In the genomic region with DNA sequence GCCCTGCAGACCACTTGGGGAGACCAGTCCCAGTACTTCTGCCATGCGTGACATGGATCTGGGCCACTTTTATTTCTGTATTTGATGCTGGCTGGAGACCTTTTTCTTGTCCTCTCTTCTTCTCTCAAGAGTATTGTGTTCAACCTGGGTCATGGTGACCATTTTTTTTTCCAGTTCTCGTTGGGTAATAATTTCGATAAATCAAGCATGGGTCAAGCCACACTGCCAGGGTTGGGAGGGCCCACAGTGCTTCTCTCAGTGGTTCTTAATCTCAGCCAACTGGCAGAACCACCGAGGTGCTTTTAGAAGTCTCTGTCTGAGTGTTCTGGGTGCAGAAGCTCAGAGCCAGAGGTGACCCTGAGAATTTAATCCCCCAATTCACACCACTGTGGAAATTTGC, we compare ENCODE assay signal across 19 cellular contexts.
DNase-seq lines count a peak whose midpoint lies in the region; TF ChIP-seq lines count a peak whose summit lies in the region.
"Had no signal": no experiment of that assay in that cellular context is flagged by ENCODE, and none has a peak within 500 bp of the region (broad histone marks: within the 10 kb centered on the region; RNA-seq: fewer than 3 reads in every experiment).

No MANE protein-coding gene starts in this region.

- H3K27me3 ChIP-seq in DOHH2 (ENCODE audit: control insufficient read depth, low read length) (no peaks in the 10 kb centered on the region), trophoblast cell (ENCODE audit: insufficient read depth, low read length) (no peaks in the 10 kb centered on the region), SJCRH30 (no peaks in the 10 kb centered on the region)
- H3K27me3 ChIP-seq: BLaER1 had no signal

- no peaks in the 10 kb centered on the region for H3K36me3 ChIP-seq in DOHH2 (ENCODE audit: control insufficient read depth, low read length)
- H3K36me3 ChIP-seq in trophoblast cell (ENCODE audit: control insufficient read depth in 1 of 2, insufficient read depth in 2 of 2, low read length in 2 of 2) = no peaks in the 10 kb centered on the region
- H3K36me3 ChIP-seq in SJCRH30 = no peaks in the 10 kb centered on the region
- H3K36me3 ChIP-seq: BLaER1 had no signal

- no peak overlapping the region for H3K18ac ChIP-seq in trophoblast cell (ENCODE audit: low read length)

- peak overlapping the region; percentile 69 for H3K4me2 ChIP-seq in DOHH2 (ENCODE audit: low read length)
- H3K4me2 ChIP-seq in trophoblast cell (ENCODE audit: low read length) = no peak overlapping the region
- H3K4me2 ChIP-seq: A549, BLaER1 had no signal

- H3K27ac ChIP-seq in DOHH2 (ENCODE audit: low read depth, low read length) (peak overlapping the region; percentile 81), trophoblast cell (ENCODE audit: low read depth, low read length) (no peak overlapping the region), SJCRH30 (no peak overlapping the region)
- H3K27ac ChIP-seq: 22Rv1, A549, BLaER1 had no signal

- H3K9me3 ChIP-seq in DOHH2 (ENCODE audit: control insufficient read depth, insufficient read depth, low read length) (no peaks in the 10 kb centered on the region), trophoblast cell (ENCODE audit: insufficient read depth, low read depth, low read length) (no peaks in the 10 kb centered on the region), SJCRH30 (replicated peaks) (no peaks in the 10 kb centered on the region)
- H3K9me3 ChIP-seq: A549, BLaER1 had no signal

- no peak overlapping the region for H2AFZ ChIP-seq in trophoblast cell (ENCODE audit: insufficient read depth, low read length, poor library complexity)

- H3K23ac ChIP-seq in trophoblast cell (ENCODE audit: low read length) = no peak overlapping the region

- H3K4me1 ChIP-seq in DOHH2 (ENCODE audit: control insufficient read depth, low read length) (peaks cover 42% of the 10 kb centered on the region), trophoblast cell (ENCODE audit: control insufficient read depth in 1 of 2, insufficient read depth in 2 of 2, low read length in 2 of 2) (no peaks in the 10 kb centered on the region), SJCRH30 (no peaks in the 10 kb centered on the region)
- H3K4me1 ChIP-seq: A549, BLaER1 had no signal

- H4K20me1 ChIP-seq in DOHH2 (ENCODE audit: control insufficient read depth, insufficient read depth, low read depth, low read length) = no peaks in the 10 kb centered on the region
- H4K20me1 ChIP-seq: BLaER1 had no signal

- no peak for TF ChIP-seq CTCF in DOHH2 (IDR thresholded peaks at IDR 0.05; ENCODE audit: low read depth, low read length, poor library complexity, severe bottlenecking)

- H3K79me2 ChIP-seq in DOHH2 (ENCODE audit: control insufficient read depth, low read length) (peaks cover 49% of the 10 kb centered on the region), trophoblast cell (ENCODE audit: control insufficient read depth, insufficient read depth, low read length, poor library complexity) (no peaks in the 10 kb centered on the region)

- H4K12ac ChIP-seq in trophoblast cell (ENCODE audit: low read depth, low read length) = no peak overlapping the region

- H3F3A ChIP-seq in DOHH2 (ENCODE audit: control insufficient read depth, insufficient read depth) = 0 out of 2 replicates have a peak, but pooled peaks cover 3% of the 10 kb centered on the region

- no peak overlapping the region for H2BK120ac ChIP-seq in trophoblast cell (ENCODE audit: insufficient read depth, low read length, poor library complexity)

- peak overlapping the region; percentile 71 for H3K4me3 ChIP-seq in DOHH2 (ENCODE audit: low read length)
- H3K4me3 ChIP-seq in trophoblast cell (ENCODE audit: low read depth, low read length) = no peak overlapping the region
- no peak overlapping the region for H3K4me3 ChIP-seq in SJCRH30
- H3K4me3 ChIP-seq: A549, BLaER1 had no signal

- H3K9ac ChIP-seq in trophoblast cell (ENCODE audit: low read length) = peak overlapping the region; percentile 46
- H3K9ac ChIP-seq: BLaER1 had no signal

- no peaks in the 10 kb centered on the region for H3K79me1 ChIP-seq in trophoblast cell (ENCODE audit: low read length)

- H4K8ac ChIP-seq in trophoblast cell (ENCODE audit: low read depth, low read length) = no peak overlapping the region

- no CpG with 5 or more reads among the region's 4 CpGs for WGBS in trophoblast cell (ENCODE audit: extremely low coverage, insufficient coverage, insufficient read length)

- H2BK12ac ChIP-seq in trophoblast cell (ENCODE audit: low read length) = no peak overlapping the region

- no peak overlapping the region for H3K14ac ChIP-seq in trophoblast cell (ENCODE audit: low read length)

- H2AK5ac ChIP-seq in trophoblast cell (ENCODE audit: low read length) = no peak overlapping the region

- H3K4ac ChIP-seq in trophoblast cell (ENCODE audit: low read depth, low read length) = no peak overlapping the region

- H3K9me2 ChIP-seq in DOHH2 (replicated peaks; ENCODE audit: control insufficient read depth, low read length) = no peaks in the 10 kb centered on the region

- DNase-seq in T1000 (lab: John Stamatoyannopoulos, UW) (peak; percentile 1), trophoblast cell (no peak), SJCRH30 (no peak)
- DNase-seq in stimulated activated CD4-positive, alpha-beta T cell treated with anti-CD3 and anti-CD28 coated beads, Interleukin-4, amount 100 ng/mL, for 1 hour = no peak
- DNase-seq: AML-193; C1 segment of cervical spinal cord; CD4-positive, alpha-beta memory T cell; CD4-positive, CD25-positive, alpha-beta regulatory T cell; CD8-positive, alpha-beta memory T cell; COR-L47; DMS 273 treated with DMSO at 0.1 percent for 48 hours; DMS153; DMS79 treated with DMSO at 0.1 percent for 48 hours; EL; GDM1 had no signal

- no peak overlapping the region for H2BK5ac ChIP-seq in trophoblast cell (ENCODE audit: low read depth, low read length, poor library complexity)

- no peak overlapping the region for H4K91ac ChIP-seq in trophoblast cell (ENCODE audit: low read depth, low read length)
